ENCODE assay signal across 1 cellular context in the genomic region with DNA sequence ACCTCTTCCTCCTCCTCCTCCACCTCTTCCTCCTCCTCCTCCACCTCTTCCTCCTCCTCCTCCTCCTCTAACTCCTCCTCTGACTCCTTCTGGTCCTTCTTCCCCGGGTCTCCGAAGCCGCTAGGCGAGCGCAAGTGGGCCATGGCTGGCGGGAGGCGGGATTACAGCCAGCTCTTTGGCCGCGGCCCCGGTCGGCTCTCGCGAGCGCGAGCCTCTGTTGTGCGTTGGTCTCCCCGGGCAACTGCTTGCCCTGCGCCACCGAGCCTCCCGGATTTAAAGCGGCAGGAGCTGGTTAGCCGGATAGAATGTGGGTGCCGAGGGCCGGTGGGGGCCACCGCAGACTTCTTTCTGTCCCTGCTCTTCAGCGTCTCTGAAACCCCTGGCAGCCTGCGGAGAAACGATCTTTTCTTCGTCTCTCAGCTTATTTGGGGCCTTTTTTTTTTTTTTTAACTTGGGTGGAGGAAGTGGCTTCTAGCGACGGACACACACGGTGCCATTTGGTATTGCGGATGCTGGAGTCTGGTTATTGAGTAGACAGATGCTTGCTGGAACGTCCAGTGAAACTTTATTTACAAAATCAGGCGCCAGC.
TF ChIP-seq lines count a peak whose summit lies in the region.

A gene (minus strand): TSS at position 165 of the 589 bp plus-strand sequence. CDS start 22 bp downstream, at position 143.

TF ChIP-seq in HepG2, 621 proteins besides CTCF, POLR2A, EP300 and RAD21 (continued from another document and continues in another):
- TF ChIP-seq, protein P1, sequence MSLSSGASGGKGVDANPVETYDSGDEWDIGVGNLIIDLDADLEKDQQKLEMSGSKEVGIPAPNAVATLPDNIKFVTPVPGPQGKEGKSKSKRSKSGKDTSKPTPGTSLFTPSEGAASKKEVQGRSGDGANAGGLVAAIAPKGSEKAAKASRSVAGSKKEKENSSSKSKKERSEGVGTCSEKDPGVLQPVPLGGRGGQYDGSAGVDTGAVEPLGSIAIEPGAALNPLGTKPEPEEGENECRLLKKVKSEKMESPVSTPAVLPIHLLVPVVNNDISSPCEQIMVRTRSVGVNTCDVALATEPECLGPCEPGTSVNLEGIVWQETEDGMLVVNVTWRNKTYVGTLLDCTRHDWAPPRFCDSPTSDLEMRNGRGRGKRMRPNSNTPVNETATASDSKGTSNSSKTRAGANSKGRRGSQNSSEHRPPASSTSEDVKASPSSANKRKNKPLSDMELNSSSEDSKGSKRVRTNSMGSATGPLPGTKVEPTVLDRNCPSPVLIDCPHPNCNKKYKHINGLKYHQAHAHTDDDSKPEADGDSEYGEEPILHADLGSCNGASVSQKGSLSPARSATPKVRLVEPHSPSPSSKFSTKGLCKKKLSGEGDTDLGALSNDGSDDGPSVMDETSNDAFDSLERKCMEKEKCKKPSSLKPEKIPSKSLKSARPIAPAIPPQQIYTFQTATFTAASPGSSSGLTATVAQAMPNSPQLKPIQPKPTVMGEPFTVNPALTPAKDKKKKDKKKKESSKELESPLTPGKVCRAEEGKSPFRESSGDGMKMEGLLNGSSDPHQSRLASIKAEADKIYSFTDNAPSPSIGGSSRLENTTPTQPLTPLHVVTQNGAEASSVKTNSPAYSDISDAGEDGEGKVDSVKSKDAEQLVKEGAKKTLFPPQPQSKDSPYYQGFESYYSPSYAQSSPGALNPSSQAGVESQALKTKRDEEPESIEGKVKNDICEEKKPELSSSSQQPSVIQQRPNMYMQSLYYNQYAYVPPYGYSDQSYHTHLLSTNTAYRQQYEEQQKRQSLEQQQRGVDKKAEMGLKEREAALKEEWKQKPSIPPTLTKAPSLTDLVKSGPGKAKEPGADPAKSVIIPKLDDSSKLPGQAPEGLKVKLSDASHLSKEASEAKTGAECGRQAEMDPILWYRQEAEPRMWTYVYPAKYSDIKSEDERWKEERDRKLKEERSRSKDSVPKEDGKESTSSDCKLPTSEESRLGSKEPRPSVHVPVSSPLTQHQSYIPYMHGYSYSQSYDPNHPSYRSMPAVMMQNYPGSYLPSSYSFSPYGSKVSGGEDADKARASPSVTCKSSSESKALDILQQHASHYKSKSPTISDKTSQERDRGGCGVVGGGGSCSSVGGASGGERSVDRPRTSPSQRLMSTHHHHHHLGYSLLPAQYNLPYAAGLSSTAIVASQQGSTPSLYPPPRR (CRISPR knock-in tag; IDR thresholded peaks at IDR 0.05; ENCODE audit: borderline replicate concordance), result no peak
- TF ChIP-seq HNF4G (IDR thresholded peaks at IDR 0.05; ENCODE audit: borderline replicate concordance, low read depth, low read length) (no peak), HNF4G (CRISPR knock-in tag; IDR thresholded peaks at IDR 0.05; ENCODE audit: borderline replicate concordance, low read depth) (no peak), PHB2 (IDR thresholded peaks at IDR 0.05; ENCODE audit: partially characterized antibody) (no peak), ZKSCAN1 (IDR thresholded peaks at IDR 0.05; ENCODE audit: low read length) (no peak), ZFP36L1 (CRISPR knock-in tag; IDR thresholded peaks at IDR 0.05) (no peak), ISL2 (CRISPR knock-in tag; IDR thresholded peaks at IDR 0.05) (0 out of 2 replicates have a peak, but pooled peaks have one; percentile 39), NFIC (IDR thresholded peaks at IDR 0.05; ENCODE audit: low read length) (no peak), ZNF207 (IDR thresholded peaks at IDR 0.05; ENCODE audit: borderline replicate concordance) (no peak), SRSF1 (optimal IDR thresholded peaks at IDR 0.05; ENCODE audit: low read depth, low read length) (peak; percentile 54), SP1 (IDR thresholded peaks at IDR 0.05) (no peak), SP1 (CRISPR knock-in tag; IDR thresholded peaks at IDR 0.05) (no peak), TBX2 (CRISPR knock-in tag; IDR thresholded peaks at IDR 0.05; ENCODE audit: borderline replicate concordance) (peak; percentile 23; the same call in 1 of the 2 replicates), ZNF460 (CRISPR knock-in tag; IDR thresholded peaks at IDR 0.05; ENCODE audit: borderline replicate concordance) (no peak), HOXD1 (CRISPR knock-in tag; IDR thresholded peaks at IDR 0.05) (no peak), RCOR2 (CRISPR knock-in tag; IDR thresholded peaks at IDR 0.05) (no peak), ZBTB3 (CRISPR knock-in tag; IDR thresholded peaks at IDR 0.05; ENCODE audit: borderline replicate concordance, low read depth) (no peak), ZNF546 (CRISPR knock-in tag; conservative IDR thresholded peaks at IDR 0.05) (no peak), PHF5A (CRISPR knock-in tag; IDR thresholded peaks at IDR 0.05; ENCODE audit: low read depth, unreplicated experiment) (no peak), CBX1 (IDR thresholded peaks at IDR 0.05; ENCODE audit: low read depth) (no peak), PCBP2 (optimal IDR thresholded peaks at IDR 0.05; ENCODE audit: low read depth, low read length, poor library complexity, severe bottlenecking) (no peak), KDM6A (CRISPR knock-in tag; IDR thresholded peaks at IDR 0.05; ENCODE audit: low read depth) (no peak), ZNF616 (CRISPR knock-in tag; IDR thresholded peaks at IDR 0.05; ENCODE audit: low read depth) (no peak), ZNF343 (CRISPR knock-in tag; IDR thresholded peaks at IDR 0.05) (no peak), HNRNPUL1 (IDR thresholded peaks at IDR 0.05; ENCODE audit: low read depth, low read length) (no peak), SPEN (CRISPR knock-in tag; IDR thresholded peaks at IDR 0.05; ENCODE audit: low read depth) (peak; percentile 70), FOXA1 (IDR thresholded peaks at IDR 0.05) (no peak), FOXA1 (CRISPR knock-in tag; IDR thresholded peaks at IDR 0.05) (no peak), ZNF768 (CRISPR knock-in tag; IDR thresholded peaks at IDR 0.05) (no peak), ZC3H13 (CRISPR knock-in tag; IDR thresholded peaks at IDR 0.05) (no peak)
- TF ChIP-seq, protein P2, sequence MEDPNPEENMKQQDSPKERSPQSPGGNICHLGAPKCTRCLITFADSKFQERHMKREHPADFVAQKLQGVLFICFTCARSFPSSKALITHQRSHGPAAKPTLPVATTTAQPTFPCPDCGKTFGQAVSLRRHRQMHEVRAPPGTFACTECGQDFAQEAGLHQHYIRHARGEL (CRISPR knock-in tag; IDR thresholded peaks at IDR 0.05), result no peak
- TF ChIP-seq, protein P3, sequence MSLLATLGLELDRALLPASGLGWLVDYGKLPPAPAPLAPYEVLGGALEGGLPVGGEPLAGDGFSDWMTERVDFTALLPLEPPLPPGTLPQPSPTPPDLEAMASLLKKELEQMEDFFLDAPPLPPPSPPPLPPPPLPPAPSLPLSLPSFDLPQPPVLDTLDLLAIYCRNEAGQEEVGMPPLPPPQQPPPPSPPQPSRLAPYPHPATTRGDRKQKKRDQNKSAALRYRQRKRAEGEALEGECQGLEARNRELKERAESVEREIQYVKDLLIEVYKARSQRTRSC (CRISPR knock-in tag; IDR thresholded peaks at IDR 0.05; ENCODE audit: low read depth), result no peak
- TF ChIP-seq, protein P4, sequence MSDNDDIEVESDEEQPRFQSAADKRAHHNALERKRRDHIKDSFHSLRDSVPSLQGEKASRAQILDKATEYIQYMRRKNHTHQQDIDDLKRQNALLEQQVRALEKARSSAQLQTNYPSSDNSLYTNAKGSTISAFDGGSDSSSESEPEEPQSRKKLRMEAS (IDR thresholded peaks at IDR 0.05), result no peak
- TF ChIP-seq, protein P5, sequence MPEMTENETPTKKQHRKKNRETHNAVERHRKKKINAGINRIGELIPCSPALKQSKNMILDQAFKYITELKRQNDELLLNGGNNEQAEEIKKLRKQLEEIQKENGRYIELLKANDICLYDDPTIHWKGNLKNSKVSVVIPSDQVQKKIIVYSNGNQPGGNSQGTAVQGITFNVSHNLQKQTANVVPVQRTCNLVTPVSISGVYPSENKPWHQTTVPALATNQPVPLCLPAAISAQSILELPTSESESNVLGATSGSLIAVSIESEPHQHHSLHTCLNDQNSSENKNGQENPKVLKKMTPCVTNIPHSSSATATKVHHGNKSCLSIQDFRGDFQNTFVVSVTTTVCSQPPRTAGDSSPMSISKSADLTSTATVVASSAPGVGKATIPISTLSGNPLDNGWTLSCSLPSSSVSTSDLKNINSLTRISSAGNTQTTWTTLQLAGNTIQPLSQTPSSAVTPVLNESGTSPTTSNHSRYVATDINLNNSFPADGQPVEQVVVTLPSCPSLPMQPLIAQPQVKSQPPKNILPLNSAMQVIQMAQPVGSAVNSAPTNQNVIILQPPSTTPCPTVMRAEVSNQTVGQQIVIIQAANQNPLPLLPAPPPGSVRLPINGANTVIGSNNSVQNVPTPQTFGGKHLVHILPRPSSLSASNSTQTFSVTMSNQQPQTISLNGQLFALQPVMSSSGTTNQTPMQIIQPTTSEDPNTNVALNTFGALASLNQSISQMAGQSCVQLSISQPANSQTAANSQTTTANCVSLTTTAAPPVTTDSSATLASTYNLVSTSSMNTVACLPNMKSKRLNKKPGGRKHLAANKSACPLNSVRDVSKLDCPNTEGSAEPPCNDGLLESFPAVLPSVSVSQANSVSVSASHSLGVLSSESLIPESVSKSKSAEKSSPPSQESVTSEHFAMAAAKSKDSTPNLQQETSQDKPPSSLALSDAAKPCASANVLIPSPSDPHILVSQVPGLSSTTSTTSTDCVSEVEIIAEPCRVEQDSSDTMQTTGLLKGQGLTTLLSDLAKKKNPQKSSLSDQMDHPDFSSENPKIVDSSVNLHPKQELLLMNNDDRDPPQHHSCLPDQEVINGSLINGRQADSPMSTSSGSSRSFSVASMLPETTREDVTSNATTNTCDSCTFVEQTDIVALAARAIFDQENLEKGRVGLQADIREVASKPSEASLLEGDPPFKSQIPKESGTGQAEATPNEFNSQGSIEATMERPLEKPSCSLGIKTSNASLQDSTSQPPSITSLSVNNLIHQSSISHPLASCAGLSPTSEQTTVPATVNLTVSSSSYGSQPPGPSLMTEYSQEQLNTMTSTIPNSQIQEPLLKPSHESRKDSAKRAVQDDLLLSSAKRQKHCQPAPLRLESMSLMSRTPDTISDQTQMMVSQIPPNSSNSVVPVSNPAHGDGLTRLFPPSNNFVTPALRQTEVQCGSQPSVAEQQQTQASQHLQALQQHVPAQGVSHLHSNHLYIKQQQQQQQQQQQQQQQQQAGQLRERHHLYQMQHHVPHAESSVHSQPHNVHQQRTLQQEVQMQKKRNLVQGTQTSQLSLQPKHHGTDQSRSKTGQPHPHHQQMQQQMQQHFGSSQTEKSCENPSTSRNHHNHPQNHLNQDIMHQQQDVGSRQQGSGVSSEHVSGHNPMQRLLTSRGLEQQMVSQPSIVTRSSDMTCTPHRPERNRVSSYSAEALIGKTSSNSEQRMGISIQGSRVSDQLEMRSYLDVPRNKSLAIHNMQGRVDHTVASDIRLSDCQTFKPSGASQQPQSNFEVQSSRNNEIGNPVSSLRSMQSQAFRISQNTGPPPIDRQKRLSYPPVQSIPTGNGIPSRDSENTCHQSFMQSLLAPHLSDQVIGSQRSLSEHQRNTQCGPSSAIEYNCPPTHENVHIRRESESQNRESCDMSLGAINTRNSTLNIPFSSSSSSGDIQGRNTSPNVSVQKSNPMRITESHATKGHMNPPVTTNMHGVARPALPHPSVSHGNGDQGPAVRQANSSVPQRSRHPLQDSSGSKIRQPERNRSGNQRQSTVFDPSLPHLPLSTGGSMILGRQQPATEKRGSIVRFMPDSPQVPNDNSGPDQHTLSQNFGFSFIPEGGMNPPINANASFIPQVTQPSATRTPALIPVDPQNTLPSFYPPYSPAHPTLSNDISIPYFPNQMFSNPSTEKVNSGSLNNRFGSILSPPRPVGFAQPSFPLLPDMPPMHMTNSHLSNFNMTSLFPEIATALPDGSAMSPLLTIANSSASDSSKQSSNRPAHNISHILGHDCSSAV (CRISPR knock-in tag; IDR thresholded peaks at IDR 0.05; ENCODE audit: borderline replicate concordance), result no peak
- TF ChIP-seq, protein P6, sequence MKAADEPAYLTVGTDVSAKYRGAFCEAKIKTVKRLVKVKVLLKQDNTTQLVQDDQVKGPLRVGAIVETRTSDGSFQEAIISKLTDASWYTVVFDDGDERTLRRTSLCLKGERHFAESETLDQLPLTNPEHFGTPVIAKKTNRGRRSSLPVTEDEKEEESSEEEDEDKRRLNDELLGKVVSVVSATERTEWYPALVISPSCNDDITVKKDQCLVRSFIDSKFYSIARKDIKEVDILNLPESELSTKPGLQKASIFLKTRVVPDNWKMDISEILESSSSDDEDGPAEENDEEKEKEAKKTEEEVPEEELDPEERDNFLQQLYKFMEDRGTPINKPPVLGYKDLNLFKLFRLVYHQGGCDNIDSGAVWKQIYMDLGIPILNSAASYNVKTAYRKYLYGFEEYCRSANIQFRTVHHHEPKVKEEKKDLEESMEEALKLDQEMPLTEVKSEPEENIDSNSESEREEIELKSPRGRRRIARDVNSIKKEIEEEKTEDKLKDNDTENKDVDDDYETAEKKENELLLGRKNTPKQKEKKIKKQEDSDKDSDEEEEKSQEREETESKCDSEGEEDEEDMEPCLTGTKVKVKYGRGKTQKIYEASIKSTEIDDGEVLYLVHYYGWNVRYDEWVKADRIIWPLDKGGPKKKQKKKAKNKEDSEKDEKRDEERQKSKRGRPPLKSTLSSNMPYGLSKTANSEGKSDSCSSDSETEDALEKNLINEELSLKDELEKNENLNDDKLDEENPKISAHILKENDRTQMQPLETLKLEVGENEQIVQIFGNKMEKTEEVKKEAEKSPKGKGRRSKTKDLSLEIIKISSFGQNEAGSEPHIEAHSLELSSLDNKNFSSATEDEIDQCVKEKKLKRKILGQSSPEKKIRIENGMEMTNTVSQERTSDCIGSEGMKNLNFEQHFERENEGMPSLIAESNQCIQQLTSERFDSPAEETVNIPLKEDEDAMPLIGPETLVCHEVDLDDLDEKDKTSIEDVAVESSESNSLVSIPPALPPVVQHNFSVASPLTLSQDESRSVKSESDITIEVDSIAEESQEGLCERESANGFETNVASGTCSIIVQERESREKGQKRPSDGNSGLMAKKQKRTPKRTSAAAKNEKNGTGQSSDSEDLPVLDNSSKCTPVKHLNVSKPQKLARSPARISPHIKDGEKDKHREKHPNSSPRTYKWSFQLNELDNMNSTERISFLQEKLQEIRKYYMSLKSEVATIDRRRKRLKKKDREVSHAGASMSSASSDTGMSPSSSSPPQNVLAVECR (CRISPR knock-in tag; IDR thresholded peaks at IDR 0.05; ENCODE audit: borderline replicate concordance), result peak; percentile 77; the same call in 1 of the 2 replicates
